1 cellular context compared by ENCODE assay signal in the genomic region with DNA sequence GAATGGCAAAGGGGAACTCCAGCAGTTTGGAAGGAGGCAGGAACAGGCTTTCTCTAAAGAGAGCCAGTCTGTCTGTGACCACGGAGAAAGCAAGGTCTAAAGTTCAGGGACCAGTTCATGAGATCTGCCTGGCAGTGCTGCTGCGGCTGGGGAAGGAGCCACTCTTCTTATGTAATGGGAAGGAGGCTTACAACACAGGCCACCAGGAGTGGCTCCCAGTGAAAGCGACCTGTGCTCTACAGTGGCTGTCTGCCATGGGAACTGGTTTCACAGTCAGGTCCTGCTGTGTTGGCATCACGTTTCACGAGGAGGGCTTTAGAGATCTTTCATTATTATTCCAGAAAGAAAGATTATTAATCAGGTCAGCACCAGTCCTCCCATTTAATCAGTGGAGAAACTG.
TF ChIP-seq lines count a peak whose summit lies in the region.

No MANE protein-coding gene starts in this region.

TF ChIP-seq in HepG2, 621 proteins besides CTCF, POLR2A, EP300 and RAD21 (continued from another document):
- TF ChIP-seq TGIF2 (CRISPR knock-in tag; IDR thresholded peaks at IDR 0.05) (no peak), ZNF558 (CRISPR knock-in tag; IDR thresholded peaks at IDR 0.05; ENCODE audit: borderline replicate concordance) (no peak), ZNF572 (CRISPR knock-in tag; IDR thresholded peaks at IDR 0.05) (no peak), STAG1 (CRISPR knock-in tag; IDR thresholded peaks at IDR 0.05) (no peak), ZNF550 (CRISPR knock-in tag; IDR thresholded peaks at IDR 0.05; ENCODE audit: borderline replicate concordance) (no peak), ZNF556 (CRISPR knock-in tag; IDR thresholded peaks at IDR 0.05; ENCODE audit: borderline replicate concordance) (no peak), ZNF776 (CRISPR knock-in tag; IDR thresholded peaks at IDR 0.05) (no peak), ZNF274 (CRISPR knock-in tag; IDR thresholded peaks at IDR 0.05) (no peak), FOXM1 (CRISPR knock-in tag; IDR thresholded peaks at IDR 0.05) (no peak), ZNF451 (CRISPR knock-in tag; IDR thresholded peaks at IDR 0.05) (no peak), GABPA (IDR thresholded peaks at IDR 0.05; ENCODE audit: low read depth, low read length) (no peak), GABPA (CRISPR knock-in tag; IDR thresholded peaks at IDR 0.05; ENCODE audit: low read depth) (no peak), ZNF749 (CRISPR knock-in tag; IDR thresholded peaks at IDR 0.05; ENCODE audit: borderline replicate concordance) (no peak), MTA1 (CRISPR knock-in tag; IDR thresholded peaks at IDR 0.05; ENCODE audit: borderline replicate concordance) (no peak)
- TF ChIP-seq, protein P1, sequence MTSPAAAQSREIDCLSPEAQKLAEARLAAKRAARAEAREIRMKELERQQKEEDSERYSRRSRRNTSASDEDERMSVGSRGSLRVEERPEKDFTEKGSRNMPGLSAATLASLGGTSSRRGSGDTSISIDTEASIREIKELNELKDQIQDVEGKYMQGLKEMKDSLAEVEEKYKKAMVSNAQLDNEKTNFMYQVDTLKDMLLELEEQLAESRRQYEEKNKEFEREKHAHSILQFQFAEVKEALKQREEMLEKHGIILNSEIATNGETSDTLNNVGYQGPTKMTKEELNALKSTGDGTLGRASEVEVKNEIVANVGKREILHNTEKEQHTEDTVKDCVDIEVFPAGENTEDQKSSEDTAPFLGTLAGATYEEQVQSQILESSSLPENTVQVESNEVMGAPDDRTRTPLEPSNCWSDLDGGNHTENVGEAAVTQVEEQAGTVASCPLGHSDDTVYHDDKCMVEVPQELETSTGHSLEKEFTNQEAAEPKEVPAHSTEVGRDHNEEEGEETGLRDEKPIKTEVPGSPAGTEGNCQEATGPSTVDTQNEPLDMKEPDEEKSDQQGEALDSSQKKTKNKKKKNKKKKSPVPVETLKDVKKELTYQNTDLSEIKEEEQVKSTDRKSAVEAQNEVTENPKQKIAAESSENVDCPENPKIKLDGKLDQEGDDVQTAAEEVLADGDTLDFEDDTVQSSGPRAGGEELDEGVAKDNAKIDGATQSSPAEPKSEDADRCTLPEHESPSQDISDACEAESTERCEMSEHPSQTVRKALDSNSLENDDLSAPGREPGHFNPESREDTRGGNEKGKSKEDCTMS (CRISPR knock-in tag; conservative IDR thresholded peaks at IDR 0.05): no peak
- TF ChIP-seq, protein P2, sequence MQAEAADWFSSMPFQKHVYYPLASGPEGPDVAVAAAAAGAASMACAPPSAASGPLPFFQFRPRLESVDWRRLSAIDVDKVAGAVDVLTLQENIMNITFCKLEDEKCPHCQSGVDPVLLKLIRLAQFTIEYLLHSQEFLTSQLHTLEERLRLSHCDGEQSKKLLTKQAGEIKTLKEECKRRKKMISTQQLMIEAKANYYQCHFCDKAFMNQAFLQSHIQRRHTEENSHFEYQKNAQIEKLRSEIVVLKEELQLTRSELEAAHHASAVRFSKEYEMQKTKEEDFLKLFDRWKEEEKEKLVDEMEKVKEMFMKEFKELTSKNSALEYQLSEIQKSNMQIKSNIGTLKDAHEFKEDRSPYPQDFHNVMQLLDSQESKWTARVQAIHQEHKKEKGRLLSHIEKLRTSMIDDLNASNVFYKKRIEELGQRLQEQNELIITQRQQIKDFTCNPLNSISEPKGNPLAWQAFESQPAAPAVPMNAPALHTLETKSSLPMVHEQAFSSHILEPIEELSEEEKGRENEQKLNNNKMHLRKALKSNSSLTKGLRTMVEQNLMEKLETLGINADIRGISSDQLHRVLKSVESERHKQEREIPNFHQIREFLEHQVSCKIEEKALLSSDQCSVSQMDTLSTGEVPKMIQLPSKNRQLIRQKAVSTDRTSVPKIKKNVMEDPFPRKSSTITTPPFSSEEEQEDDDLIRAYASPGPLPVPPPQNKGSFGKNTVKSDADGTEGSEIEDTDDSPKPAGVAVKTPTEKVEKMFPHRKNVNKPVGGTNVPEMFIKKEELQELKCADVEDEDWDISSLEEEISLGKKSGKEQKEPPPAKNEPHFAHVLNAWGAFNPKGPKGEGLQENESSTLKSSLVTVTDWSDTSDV (CRISPR knock-in tag; IDR thresholded peaks at IDR 0.05): no peak
- TF ChIP-seq, protein P3, sequence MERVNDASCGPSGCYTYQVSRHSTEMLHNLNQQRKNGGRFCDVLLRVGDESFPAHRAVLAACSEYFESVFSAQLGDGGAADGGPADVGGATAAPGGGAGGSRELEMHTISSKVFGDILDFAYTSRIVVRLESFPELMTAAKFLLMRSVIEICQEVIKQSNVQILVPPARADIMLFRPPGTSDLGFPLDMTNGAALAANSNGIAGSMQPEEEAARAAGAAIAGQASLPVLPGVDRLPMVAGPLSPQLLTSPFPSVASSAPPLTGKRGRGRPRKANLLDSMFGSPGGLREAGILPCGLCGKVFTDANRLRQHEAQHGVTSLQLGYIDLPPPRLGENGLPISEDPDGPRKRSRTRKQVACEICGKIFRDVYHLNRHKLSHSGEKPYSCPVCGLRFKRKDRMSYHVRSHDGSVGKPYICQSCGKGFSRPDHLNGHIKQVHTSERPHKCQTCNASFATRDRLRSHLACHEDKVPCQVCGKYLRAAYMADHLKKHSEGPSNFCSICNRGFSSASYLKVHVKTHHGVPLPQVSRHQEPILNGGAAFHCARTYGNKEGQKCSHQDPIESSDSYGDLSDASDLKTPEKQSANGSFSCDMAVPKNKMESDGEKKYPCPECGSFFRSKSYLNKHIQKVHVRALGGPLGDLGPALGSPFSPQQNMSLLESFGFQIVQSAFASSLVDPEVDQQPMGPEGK (CRISPR knock-in tag; IDR thresholded peaks at IDR 0.05): no peak
- TF ChIP-seq, protein P4, sequence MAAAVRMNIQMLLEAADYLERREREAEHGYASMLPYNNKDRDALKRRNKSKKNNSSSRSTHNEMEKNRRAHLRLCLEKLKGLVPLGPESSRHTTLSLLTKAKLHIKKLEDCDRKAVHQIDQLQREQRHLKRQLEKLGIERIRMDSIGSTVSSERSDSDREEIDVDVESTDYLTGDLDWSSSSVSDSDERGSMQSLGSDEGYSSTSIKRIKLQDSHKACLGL (CRISPR knock-in tag; IDR thresholded peaks at IDR 0.05): no peak
- TF ChIP-seq, protein P5, sequence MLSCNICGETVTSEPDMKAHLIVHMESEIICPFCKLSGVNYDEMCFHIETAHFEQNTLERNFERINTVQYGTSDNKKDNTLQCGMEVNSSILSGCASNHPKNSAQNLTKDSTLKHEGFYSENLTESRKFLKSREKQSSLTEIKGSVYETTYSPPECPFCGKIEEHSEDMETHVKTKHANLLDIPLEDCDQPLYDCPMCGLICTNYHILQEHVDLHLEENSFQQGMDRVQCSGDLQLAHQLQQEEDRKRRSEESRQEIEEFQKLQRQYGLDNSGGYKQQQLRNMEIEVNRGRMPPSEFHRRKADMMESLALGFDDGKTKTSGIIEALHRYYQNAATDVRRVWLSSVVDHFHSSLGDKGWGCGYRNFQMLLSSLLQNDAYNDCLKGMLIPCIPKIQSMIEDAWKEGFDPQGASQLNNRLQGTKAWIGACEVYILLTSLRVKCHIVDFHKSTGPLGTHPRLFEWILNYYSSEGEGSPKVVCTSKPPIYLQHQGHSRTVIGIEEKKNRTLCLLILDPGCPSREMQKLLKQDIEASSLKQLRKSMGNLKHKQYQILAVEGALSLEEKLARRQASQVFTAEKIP (CRISPR knock-in tag; IDR thresholded peaks at IDR 0.05; ENCODE audit: borderline replicate concordance): no peak
- TF ChIP-seq, protein P6, sequence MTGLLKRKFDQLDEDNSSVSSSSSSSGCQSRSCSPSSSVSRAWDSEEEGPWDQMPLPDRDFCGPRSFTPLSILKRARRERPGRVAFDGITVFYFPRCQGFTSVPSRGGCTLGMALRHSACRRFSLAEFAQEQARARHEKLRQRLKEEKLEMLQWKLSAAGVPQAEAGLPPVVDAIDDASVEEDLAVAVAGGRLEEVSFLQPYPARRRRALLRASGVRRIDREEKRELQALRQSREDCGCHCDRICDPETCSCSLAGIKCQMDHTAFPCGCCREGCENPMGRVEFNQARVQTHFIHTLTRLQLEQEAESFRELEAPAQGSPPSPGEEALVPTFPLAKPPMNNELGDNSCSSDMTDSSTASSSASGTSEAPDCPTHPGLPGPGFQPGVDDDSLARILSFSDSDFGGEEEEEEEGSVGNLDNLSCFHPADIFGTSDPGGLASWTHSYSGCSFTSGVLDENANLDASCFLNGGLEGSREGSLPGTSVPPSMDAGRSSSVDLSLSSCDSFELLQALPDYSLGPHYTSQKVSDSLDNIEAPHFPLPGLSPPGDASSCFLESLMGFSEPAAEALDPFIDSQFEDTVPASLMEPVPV (CRISPR knock-in tag; IDR thresholded peaks at IDR 0.05): no peak
